In the genomic region with DNA sequence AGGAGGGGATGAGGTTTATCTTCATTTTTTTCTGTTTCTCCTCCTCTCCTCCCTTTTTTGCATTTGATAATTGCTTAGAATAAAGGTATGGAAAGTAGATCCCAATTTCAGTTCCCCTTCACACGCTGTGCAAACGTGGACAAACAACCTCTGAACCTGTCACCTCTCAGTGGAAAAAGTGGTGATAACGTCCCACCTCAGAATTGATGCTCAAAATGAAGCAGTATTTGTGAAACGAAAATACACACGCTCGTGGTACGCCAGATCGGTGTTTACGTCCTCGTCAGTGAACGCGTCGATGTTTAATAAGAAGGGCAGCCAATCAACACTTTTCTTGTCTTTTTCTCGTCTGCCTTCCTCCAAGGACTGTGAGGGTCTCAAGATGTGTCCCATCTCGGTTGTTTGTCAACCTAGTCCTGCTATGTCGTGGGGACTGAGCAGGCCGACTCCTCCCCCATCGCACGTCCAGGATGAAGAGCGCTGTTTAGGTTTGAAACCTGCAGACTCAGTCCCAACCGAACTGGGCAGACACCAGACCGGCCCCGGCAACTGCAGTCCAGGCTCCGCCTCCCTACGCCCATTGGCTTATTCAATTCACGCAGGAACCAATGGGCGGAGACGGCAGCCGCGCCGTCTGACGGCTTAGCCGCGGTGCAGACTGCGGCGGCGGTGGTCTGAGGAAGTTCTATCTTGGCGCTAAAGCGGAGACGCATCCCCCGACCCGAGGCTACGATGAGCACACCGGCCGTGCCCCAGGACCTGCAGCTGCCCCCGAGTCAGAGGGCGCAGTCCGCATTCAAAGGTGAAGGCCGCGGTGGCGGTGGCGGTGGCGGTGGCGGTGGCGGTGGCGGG, we compare ENCODE assay signal across 8 cellular contexts. TPM values are rescaled to one million over a fixed set of nuclear protein-coding genes. Genes with fewer than 3 reads are reported as not detected.
DNase-seq lines count a peak whose midpoint lies in the region; ATAC-seq and TF ChIP-seq lines count a peak whose summit lies in the region.

CKAP2 (plus strand) TSS at position 654 of the 852 bp plus-strand sequence; CDS start at position 733, 79 bp downstream.

- TF ChIP-seq CTCF in BJ (IDR thresholded peaks at IDR 0.05; ENCODE audit: insufficient read depth, low read depth, low read length): no peak

- ATAC-seq in GM19324 (IDR thresholded peaks at IDR 0.05; ENCODE audit: low FRiP score, unreplicated experiment) (peak; percentile 80), HG03469 (IDR thresholded peaks at IDR 0.05; ENCODE audit: unreplicated experiment) (peak; percentile 67)

- intact Hi-C loops in activated CD4-positive, alpha-beta T cell treated with anti-CD3 and anti-CD28 coated beads, Interleukin-2, amount 10 ng/mL, durations not matched to agents 24 days and 14 days (cut with micrococcal nuclease): loop anchor here (1.0 to 10.0 kb wide), 7 partner anchors 48 to 1002 kb away; partner anchors contain the start of genes ALG11, INTS6, SUGT1 and THSD1

- H3K27me3 Mint-ChIP-seq in activated CD4-positive, alpha-beta T cell treated with anti-CD3 and anti-CD28 coated beads, Interleukin-2, amount 10 ng/mL, durations not matched to agents 24 days and 14 days: no peaks in the 10 kb centered on the region

- no peaks in the 10 kb centered on the region for H3K9me3 Mint-ChIP-seq in activated CD4-positive, alpha-beta T cell treated with anti-CD3 and anti-CD28 coated beads, Interleukin-2, amount 10 ng/mL, durations not matched to agents 24 days and 14 days

- H3K36me3 Mint-ChIP-seq in activated CD4-positive, alpha-beta T cell treated with anti-CD3 and anti-CD28 coated beads, Interleukin-2, amount 10 ng/mL, durations not matched to agents 24 days and 14 days (ENCODE audit: low read depth): peaks cover 16% of the 10 kb centered on the region

- no peaks in the 10 kb centered on the region for H3K27me3 ChIP-seq in BJ (ENCODE audit: control insufficient read depth, insufficient read depth, low read length)

- CTCF ChIA-PET in BJ (lab: Yijun Ruan, JAX): no interaction called here

- H3K4me3 ChIP-seq in BJ (ENCODE audit: low read depth, low read length): peak within 1 kb of the TSS; percentile 83

- no peaks in the 10 kb centered on the region; the same call in 1 of the 2 replicates for H3K36me3 ChIP-seq in BJ (ENCODE audit: control insufficient read depth, insufficient read depth, low read length)

- peaks cover 49% of the 10 kb centered on the region for H3K4me1 Mint-ChIP-seq in activated CD4-positive, alpha-beta T cell treated with anti-CD3 and anti-CD28 coated beads, Interleukin-2, amount 10 ng/mL, durations not matched to agents 24 days and 14 days

- peak; percentile 75 for DNase-seq in BJ (ENCODE audit: low read depth)
- peak; percentile 98 for DNase-seq in NCI-H526 treated with DMSO at 0.1 percent for 48 hours (lab: John Stamatoyannopoulos, UW)
- peak; percentile 98 for DNase-seq in activated CD4-positive, alpha-beta T cell treated with anti-CD3 and anti-CD28 coated beads, Interleukin-2, amount 10 ng/mL, durations not matched to agents 24 days and 14 days
- DNase-seq in cortex of kidney (lab: John Stamatoyannopoulos, UW): peak; percentile 30
- DNase-seq in left kidney (ENCODE audit: low read depth, low spot score): peak; percentile 98
- peak; percentile 94 for DNase-seq in stimulated activated CD4-positive, alpha-beta T cell treated with anti-CD3 and anti-CD28 coated beads, Interleukin-2, amount 100 ng/mL, for 24 hours

- peak within 1 kb of the TSS; percentile 97 for H3K4me3 Mint-ChIP-seq in activated CD4-positive, alpha-beta T cell treated with anti-CD3 and anti-CD28 coated beads, Interleukin-2, amount 10 ng/mL, durations not matched to agents 24 days and 14 days

- H3K27ac Mint-ChIP-seq in activated CD4-positive, alpha-beta T cell treated with anti-CD3 and anti-CD28 coated beads, Interleukin-2, amount 10 ng/mL, durations not matched to agents 24 days and 14 days: peak within 1 kb of the TSS; percentile 91

- POLR2A ChIA-PET in BJ (lab: Charles Lee): no interaction called here

RNA-seq across cellular contexts. Expression of gene CKAP2, which starts in this region (rescaled TPM):
- 9.6 and 17.2 TPM in 2 replicates for polyA plus RNA-seq in BJ (2011; rRNA removed)
- polyA minus RNA-seq in BJ (2011; rRNA and poly(A)+ RNA removed): 5.7 and 9.7 TPM in 2 replicates
- total RNA-seq in activated CD4-positive, alpha-beta T cell treated with anti-CD3 and anti-CD28 coated beads, Interleukin-2, amount 10 ng/mL, durations not matched to agents 24 days and 14 days: 39.9 and 40.9 TPM in 2 replicates

Comparison
In these comparisons a context has a peak if more than half of its experiments do, and no peak if none do; other contexts are left out.
1. Peak in every context shown above with its lines: DNase-seq, ATAC-seq and H3K4me3 ChIP-seq.
2. DNase-seq: peak in every context shown above with its lines; median percentile 98 in NCI-H526 treated with DMSO at 0.1 percent for 48 hours; 98 in activated CD4-positive, alpha-beta T cell treated with anti-CD3 and anti-CD28 coated beads, Interleukin-2, amount 10 ng/mL, durations not matched to agents 24 days and 14 days; 98 in left kidney; 94 in stimulated activated CD4-positive, alpha-beta T cell treated with anti-CD3 and anti-CD28 coated beads, Interleukin-2, amount 100 ng/mL, for 24 hours; 75 in BJ; 30 in cortex of kidney.